Comparison of ENCODE assay signal across 8 cellular contexts in genomic region chr11:9600651-9601040, GRCh38. TPM values are rescaled to one million over a fixed set of nuclear protein-coding genes. Genes with fewer than 3 reads are reported as not detected.
A peak's percentile ranks its signal among the peaks of the same experiment; 100 is the strongest.
DNase-seq lines count a peak whose midpoint lies in the region; ATAC-seq lines count a peak whose summit lies in the region.

No MANE protein-coding gene starts in this region.

- DNase-seq in activated naive CD8-positive, alpha-beta T cell treated with anti-CD3 and anti-CD28 coated beads, Interleukin-2, amount 50 U/mL, for 24 hours = no peak
- DNase-seq in ureter (ENCODE audit: low spot score) (no peak), NCI-H146 (lab: John Stamatoyannopoulos, UW) (no peak), SIG-M5 treated with dmso at 0.1 percent for 504 hours (lab: John Stamatoyannopoulos, UW; ENCODE audit: unreplicated experiment) (no peak), NCI-H1694 (lab: John Stamatoyannopoulos, UW) (no peak)

- no peak overlapping the region for H3K9ac ChIP-seq in BLaER1

- peak overlapping the region; percentile 23; the same call in 1 of the 2 replicates for H3K27ac ChIP-seq in BLaER1

- H3K27me3 Mint-ChIP-seq in activated naive CD8-positive, alpha-beta T cell treated with anti-CD3 and anti-CD28 coated beads, Interleukin-2, amount 50 U/mL, for 24 hours = peaks cover 2% of the 10 kb centered on the region

- no peaks in the 10 kb centered on the region for H3K36me3 Mint-ChIP-seq in activated naive CD8-positive, alpha-beta T cell treated with anti-CD3 and anti-CD28 coated beads, Interleukin-2, amount 50 U/mL, for 24 hours (ENCODE audit: low read depth)

- H3K4me3 Mint-ChIP-seq in activated naive CD8-positive, alpha-beta T cell treated with anti-CD3 and anti-CD28 coated beads, Interleukin-2, amount 50 U/mL, for 24 hours = peak overlapping the region; percentile 73

- H3K4me3 ChIP-seq in BLaER1 = peak overlapping the region; percentile 2; the same call in 1 of the 2 replicates

- peak overlapping the region; percentile 88 for H3K27ac Mint-ChIP-seq in activated naive CD8-positive, alpha-beta T cell treated with anti-CD3 and anti-CD28 coated beads, Interleukin-2, amount 50 U/mL, for 24 hours

- no peaks in the 10 kb centered on the region for H3K9me3 ChIP-seq in BLaER1

- peaks cover 31% of the 10 kb centered on the region for H3K4me1 ChIP-seq in BLaER1

- ATAC-seq in GM19351 (IDR thresholded peaks at IDR 0.05; ENCODE audit: unreplicated experiment) = peak; percentile 40
- peak; percentile 44 for ATAC-seq in HG03439 (IDR thresholded peaks at IDR 0.05; ENCODE audit: unreplicated experiment)
- ATAC-seq in activated naive CD8-positive, alpha-beta T cell treated with anti-CD3 and anti-CD28 coated beads, Interleukin-2, amount 50 U/mL, for 24 hours = peak; percentile 58

- H3K27me3 ChIP-seq in BLaER1 = peaks cover 7% of the 10 kb centered on the region; the same call in 1 of the 2 replicates

- peak overlapping the region; percentile 73 for H3K4me2 ChIP-seq in BLaER1

- H4K20me1 ChIP-seq in BLaER1 = peaks cover 14% of the 10 kb centered on the region; the same call in 1 of the 2 replicates

- no peaks in the 10 kb centered on the region for H3K9me3 Mint-ChIP-seq in activated naive CD8-positive, alpha-beta T cell treated with anti-CD3 and anti-CD28 coated beads, Interleukin-2, amount 50 U/mL, for 24 hours

- no peaks in the 10 kb centered on the region for H3K36me3 ChIP-seq in BLaER1

- H3K4me1 Mint-ChIP-seq in activated naive CD8-positive, alpha-beta T cell treated with anti-CD3 and anti-CD28 coated beads, Interleukin-2, amount 50 U/mL, for 24 hours = peaks cover 32% of the 10 kb centered on the region

RNA-seq across cellular contexts. Expression of gene WEE1, which starts 27.2 kb away (rescaled TPM):
- 65.3 TPM for total RNA-seq in ureter
